Comparison of ENCODE assay signal across 11 cellular contexts in genomic region chr7:2106920-2107319, GRCh38.
A peak's percentile ranks its signal among the peaks of the same experiment; 100 is the strongest.
DNase-seq lines count a peak whose midpoint lies in the region; ATAC-seq, FAIRE-seq and TF ChIP-seq lines count a peak whose summit lies in the region.
"Had no signal": no experiment of that assay in that cellular context is flagged by ENCODE, and none has a peak within 500 bp of the region (broad histone marks: within the 10 kb centered on the region; RNA-seq: fewer than 3 reads in every experiment).

No MANE protein-coding gene starts in this region.

- peaks cover 61% of the 10 kb centered on the region for H3K4me1 ChIP-seq in astrocyte (ENCODE audit: insufficient read depth, low read length)

- FAIRE-seq in astrocyte (lab: Jason Lieb, UNC), result no peak
- FAIRE-seq: GM12892 had no signal

- H3K27me3 Mint-ChIP-seq in astrocyte (ENCODE audit: low read depth, unreplicated experiment), result no peaks in the 10 kb centered on the region

- H3K27ac Mint-ChIP-seq in astrocyte (ENCODE audit: unreplicated experiment), result no peak overlapping the region
- H3K27ac Mint-ChIP-seq: activated CD8-positive, alpha-beta memory T cell treated with anti-CD3 and anti-CD28 coated beads, Interleukin-2, amount 10 ng/mL, durations not matched to agents 7 days and 5 days had no signal

- peaks cover 8% of the 10 kb centered on the region for H4K20me1 ChIP-seq in astrocyte (ENCODE audit: insufficient read depth, low read length)

- H3K9ac ChIP-seq in astrocyte (ENCODE audit: low read length), result peak overlapping the region; percentile 8

- H3K79me2 ChIP-seq in astrocyte (ENCODE audit: insufficient read depth, low read length), result peaks cover 20% of the 10 kb centered on the region

- no peaks in the 10 kb centered on the region for H3K9me3 Mint-ChIP-seq in astrocyte (ENCODE audit: unreplicated experiment)

- H3K27ac ChIP-seq in astrocyte (ENCODE audit: low read depth, low read length), result no peak overlapping the region

- no peak for TF ChIP-seq CTCF in astrocyte (IDR thresholded peaks at IDR 0.05; ENCODE audit: insufficient read depth, low read depth, low read length)

- H3K36me3 ChIP-seq in astrocyte (ENCODE audit: insufficient read depth, low read length), result no peaks in the 10 kb centered on the region

- H3K4me3 Mint-ChIP-seq in astrocyte (ENCODE audit: unreplicated experiment), result no peak overlapping the region
- H3K4me3 Mint-ChIP-seq: activated CD8-positive, alpha-beta memory T cell treated with anti-CD3 and anti-CD28 coated beads, Interleukin-2, amount 10 ng/mL, durations not matched to agents 7 days and 5 days had no signal

- peaks cover 7% of the 10 kb centered on the region for H3K36me3 Mint-ChIP-seq in astrocyte (ENCODE audit: low read depth, unreplicated experiment)

- H3K9me3 ChIP-seq in astrocyte (ENCODE audit: insufficient read depth, low read depth, low read length), result no peaks in the 10 kb centered on the region

- peak overlapping the region; percentile 39 for H3K4me2 ChIP-seq in astrocyte (ENCODE audit: low read length)

- H3K27me3 ChIP-seq in astrocyte (ENCODE audit: insufficient read depth, low read length), result no peaks in the 10 kb centered on the region

- H3K4me1 Mint-ChIP-seq in astrocyte (ENCODE audit: low read depth, unreplicated experiment), result peaks cover 34% of the 10 kb centered on the region

- DNase-seq in AG20443 (ENCODE audit: low spot score) (peak; percentile 26), HPDE6-E6E7 (ENCODE audit: extremely low spot score) (peak; percentile 41), astrocyte (ENCODE audit: low read depth) (peak; percentile 55), islet precursor cell (peak; percentile 76), NOMO-1 treated with DMSO at 0.1 percent for 48 hours (lab: John Stamatoyannopoulos, UW; ENCODE audit: unreplicated experiment) (no peak)
- no peak for DNase-seq in NK-92 treated with Interleukin-12 subunit alpha and Interleukin-12 subunit beta, amount 100 ng/mL, for 24 hours (lab: John Stamatoyannopoulos, UW)
- DNase-seq: activated CD8-positive, alpha-beta memory T cell treated with anti-CD3 and anti-CD28 coated beads, Interleukin-2, amount 10 ng/mL, durations not matched to agents 7 days and 5 days; NCI-H1092 treated with DMSO at 0.1 percent for 48 hours had no signal

- no peak overlapping the region for H2AFZ ChIP-seq in astrocyte (ENCODE audit: low read depth, low read length)

- no peak for ATAC-seq in GM21367 (IDR thresholded peaks at IDR 0.05; ENCODE audit: unreplicated experiment)
- no peak for ATAC-seq in HG03280 (IDR thresholded peaks at IDR 0.05; ENCODE audit: unreplicated experiment)
- ATAC-seq: activated CD8-positive, alpha-beta memory T cell treated with anti-CD3 and anti-CD28 coated beads, Interleukin-2, amount 10 ng/mL, durations not matched to agents 7 days and 5 days had no signal

- no peak overlapping the region for H3K4me3 ChIP-seq in astrocyte (ENCODE audit: insufficient read depth, low read depth, low read length)

Comparison
In these comparisons a context has a peak if more than half of its experiments do, and no peak if none do; other contexts are left out.
1. DNase-seq: peak in AG20443 (single experiment), HPDE6-E6E7 (single experiment), astrocyte (single experiment) and islet precursor cell (single experiment); none in NOMO-1 treated with DMSO at 0.1 percent for 48 hours (single experiment) and NK-92 treated with Interleukin-12 subunit alpha and Interleukin-12 subunit beta, amount 100 ng/mL, for 24 hours (single experiment).